In genomic region chr6:8065519-8065911, GRCh38 we compare ENCODE assay signal across 9 cellular contexts. TPM values are rescaled to one million over a fixed set of nuclear protein-coding genes. Genes with fewer than 3 reads are reported as not detected.
DNase-seq lines count a peak whose midpoint lies in the region; ATAC-seq and TF ChIP-seq lines count a peak whose summit lies in the region.
"Had no signal": no experiment of that assay in that cellular context is flagged by ENCODE, and none has a peak within 500 bp of the region (broad histone marks: within the 10 kb centered on the region; RNA-seq: fewer than 3 reads in every experiment).

No MANE protein-coding gene starts in this region.

- peak; percentile 46 for ATAC-seq in GM19328 (IDR thresholded peaks at IDR 0.05; ENCODE audit: unreplicated experiment)
- peak; percentile 44 for ATAC-seq in HG03060 (IDR thresholded peaks at IDR 0.05; ENCODE audit: low read depth, unreplicated experiment)
- peak; percentile 55 to 60 for ATAC-seq in activated T-cell treated with anti-CD3 and anti-CD28 coated beads, Interleukin-2, amount 50 U/mL, for 4 hours

- H3K36me3 Mint-ChIP-seq in activated T-cell treated with anti-CD3 and anti-CD28 coated beads, Interleukin-2, amount 50 U/mL, for 4 hours (ENCODE audit: insufficient read depth), result peaks cover 4% of the 10 kb centered on the region

- H3K4me3 Mint-ChIP-seq in activated T-cell treated with anti-CD3 and anti-CD28 coated beads, Interleukin-2, amount 50 U/mL, for 4 hours, result peak overlapping the region; percentile 95

- no peak for TF ChIP-seq EP300 in tibial nerve (IDR thresholded peaks at IDR 0.05)

- 94 to 95% methylated on average over 4 of the region's 4 CpGs for WGBS in tibial nerve, 2 donors

- no peak for TF ChIP-seq CTCF in tibial nerve (IDR thresholded peaks at IDR 0.05)

- H3K27me3 ChIP-seq in tibial nerve, result no peaks in the 10 kb centered on the region
- H3K27me3 ChIP-seq: dorsolateral prefrontal cortex had no signal

- peak overlapping the region in 1 of 4 donors; percentile 85 for H3K27ac ChIP-seq in tibial nerve

- TF ChIP-seq POLR2A in tibial nerve (IDR thresholded peaks at IDR 0.05), result no peak

- H3K36me3 ChIP-seq in tibial nerve, result peaks cover 0 to 15% (median 0%) of the 10 kb centered on the region in 3 donors

- no peaks in the 10 kb centered on the region for H3K27me3 Mint-ChIP-seq in activated T-cell treated with anti-CD3 and anti-CD28 coated beads, Interleukin-2, amount 50 U/mL, for 4 hours (ENCODE audit: low read depth)

- no peak overlapping the region for H3K4me3 ChIP-seq in tibial nerve

- no peaks in the 10 kb centered on the region for H3K9me3 Mint-ChIP-seq in activated T-cell treated with anti-CD3 and anti-CD28 coated beads, Interleukin-2, amount 50 U/mL, for 4 hours

- no peaks in the 10 kb centered on the region for H3K9me3 ChIP-seq in tibial nerve

- peaks cover 0 to 19% (median 4%) of the 10 kb centered on the region in 4 donors for H3K4me1 ChIP-seq in tibial nerve

- no peak for DNase-seq in activated T-cell treated with anti-CD3 and anti-CD28 coated beads, Interleukin-2, amount 50 U/mL, for 4 hours
- DNase-seq in stimulated activated CD4-positive, alpha-beta T cell treated with anti-CD3 and anti-CD28 coated beads, Interleukin-2, amount 100 ng/mL, for 48 hours, result peak; percentile 17 to 25
- DNase-seq in NCI-H526 (lab: John Stamatoyannopoulos, UW) (no peak), tibial nerve (ENCODE audit: low spot score in 2 of 2) (no peak), NCI-H446 (lab: John Stamatoyannopoulos, UW) (no peak), germinal center (ENCODE audit: low spot score) (no peak)

- H3K4me1 Mint-ChIP-seq in activated T-cell treated with anti-CD3 and anti-CD28 coated beads, Interleukin-2, amount 50 U/mL, for 4 hours (ENCODE audit: low read depth), result peaks cover 25% of the 10 kb centered on the region

RNA-seq across cellular contexts. Expression of gene BLOC1S5, which starts 1.3 kb away (rescaled TPM):
- total RNA-seq in activated T-cell treated with anti-CD3 and anti-CD28 coated beads, Interleukin-2, amount 50 U/mL, for 4 hours, result 10 to 100 TPM; 11.2 to 15.2 (median 15.0) TPM
- 10 to 100 TPM; 10.7 to 15.3 (median 11.6) TPM for total RNA-seq in tibial nerve

RNA-seq across cellular contexts. Expression of gene EEF1E1, which starts 36.8 kb away (rescaled TPM):
- total RNA-seq in activated T-cell treated with anti-CD3 and anti-CD28 coated beads, Interleukin-2, amount 50 U/mL, for 4 hours, result 100 to 1,000 TPM in 1 of 3 donors, 10 to 100 TPM in 2; 88.6 to 104 (median 96.8) TPM
- 10 to 100 TPM; 14.7 to 44.1 (median 20.5) TPM for total RNA-seq in tibial nerve

Comparison
In these comparisons a context has a peak if more than half of its experiments do, and no peak if none do; other contexts are left out.
1. DNase-seq: peak in stimulated activated CD4-positive, alpha-beta T cell treated with anti-CD3 and anti-CD28 coated beads, Interleukin-2, amount 100 ng/mL, for 48 hours (2 of 2); none in activated T-cell treated with anti-CD3 and anti-CD28 coated beads, Interleukin-2, amount 50 U/mL, for 4 hours (single experiment), NCI-H526 (0 of 2), tibial nerve (0 of 2), NCI-H446 (0 of 2) and germinal center (single experiment).
2. Peak in every context shown above with its lines, with median percentiles within 50 percentile points of each other: ATAC-seq.